Comparison of ENCODE assay signal across 8 cellular contexts in genomic region chr14:61694830-61695694, GRCh38. TPM values are rescaled to one million over a fixed set of nuclear protein-coding genes. Genes with fewer than 3 reads are reported as not detected.
DNase-seq lines count a peak whose midpoint lies in the region; ATAC-seq and TF ChIP-seq lines count a peak whose summit lies in the region.

Gene HIF1A (plus strand): TSS chr14:61695513. CDS start chr14:61695805, 292 bp downstream.

- no peaks in the 10 kb centered on the region for H3K36me3 ChIP-seq in cardiac muscle cell
- no peaks in the 10 kb centered on the region for H3K36me3 ChIP-seq in parathyroid adenoma (ENCODE audit: control insufficient read depth, insufficient read depth, low read length)
- H3K36me3 ChIP-seq in tibial nerve = no peaks in the 10 kb centered on the region

- H3K4me2 ChIP-seq in parathyroid adenoma (ENCODE audit: low read length) = peak within 1 kb of the TSS; percentile 89

- H3K4me3 ChIP-seq in GM12875 (ENCODE audit: low read depth, low read length) = peak within 1 kb of the TSS; percentile 94
- peak within 1 kb of the TSS; percentile 89 for H3K4me3 ChIP-seq in cardiac muscle cell
- peak within 1 kb of the TSS; percentile 79 for H3K4me3 ChIP-seq in parathyroid adenoma (ENCODE audit: low read depth, low read length)
- peak within 1 kb of the TSS; percentile 86 to 98 (median 92) for H3K4me3 ChIP-seq in tibial nerve

- H3K27ac ChIP-seq in adipose tissue (ENCODE audit: low read depth, low read length) (peak within 1 kb of the TSS; percentile 82), cardiac muscle cell (peak within 1 kb of the TSS; percentile 86), parathyroid adenoma (peak within 1 kb of the TSS; percentile 89), tibial nerve (peak within 1 kb of the TSS; percentile 95 to 98 (median 96))

- no peaks in the 10 kb centered on the region for H3K27me3 ChIP-seq in cardiac muscle cell
- H3K27me3 ChIP-seq in parathyroid adenoma (ENCODE audit: control insufficient read depth, insufficient read depth, low read length) = no peaks in the 10 kb centered on the region
- no peaks in the 10 kb centered on the region for H3K27me3 ChIP-seq in tibial nerve

- peak; percentile 96 for ATAC-seq in HG02798 (IDR thresholded peaks at IDR 0.05; ENCODE audit: poor library complexity, unreplicated experiment)

- peak; percentile 97 for DNase-seq in NCI-H1436 (lab: John Stamatoyannopoulos, UW)
- peak; percentile 95 for DNase-seq in T follicular helper cell (ENCODE audit: low read depth)
- DNase-seq in cardiac muscle cell (ENCODE audit: low read depth in 1 of 2, low spot score in 1 of 2) = peak; percentile 99 to 100
- DNase-seq in tibial nerve (ENCODE audit: low spot score in 2 of 2) = peak; percentile 87 to 91

- 0 out of 2 replicates have a peak, but pooled peaks have one; percentile 1 for TF ChIP-seq CTCF in GM12875 (IDR thresholded peaks at IDR 0.05; ENCODE audit: borderline replicate concordance, insufficient read depth, low read depth, low read length)
- TF ChIP-seq CTCF in cardiac muscle cell (IDR thresholded peaks at IDR 0.05; ENCODE audit: low read depth, low read length) = peak; percentile 41
- TF ChIP-seq CTCF in parathyroid adenoma (IDR thresholded peaks at IDR 0.05) = no peak
- TF ChIP-seq CTCF in tibial nerve (IDR thresholded peaks at IDR 0.05) = peak in 2 of 5 experiments; percentile 10 to 45

- H3K9me3 ChIP-seq in cardiac muscle cell (ENCODE audit: low read depth) = no peaks in the 10 kb centered on the region
- H3K9me3 ChIP-seq in parathyroid adenoma (ENCODE audit: control insufficient read depth, low read length) = no peaks in the 10 kb centered on the region
- H3K9me3 ChIP-seq in tibial nerve = no peaks in the 10 kb centered on the region

- WGBS in adipose tissue, 3 donors = 1% methylated on average over 51 to 68 of the region's 68 CpGs
- 2% methylated on average over 27 to 53 of the region's 68 CpGs for WGBS in tibial nerve, 2 donors

- peak; percentile 75 to 92 for TF ChIP-seq POLR2A in tibial nerve (IDR thresholded peaks at IDR 0.05)

- peak within 1 kb of the TSS; percentile 79 for H3K9ac ChIP-seq in parathyroid adenoma

- peak; percentile 95 to 96 for TF ChIP-seq EP300 in tibial nerve (IDR thresholded peaks at IDR 0.05)

- peak within 1 kb of the TSS; percentile 96 for H2AFZ ChIP-seq in parathyroid adenoma

- H3K4me1 ChIP-seq in cardiac muscle cell (ENCODE audit: low read depth) (peaks cover 33% of the 10 kb centered on the region), parathyroid adenoma (peaks cover 7% of the 10 kb centered on the region), tibial nerve (peaks cover 0 to 33% (median 11%) of the 10 kb centered on the region in 4 donors)

- H3K79me2 ChIP-seq in parathyroid adenoma = peaks cover 14% of the 10 kb centered on the region

RNA-seq across cellular contexts. Expression of gene HIF1A, which starts in this region (rescaled TPM):
- polyA plus RNA-seq in adipose tissue = 10 to 100 TPM; 14.9 to 83.4 (median 50.2) TPM
- 107 and 108 TPM in 2 replicates for total RNA-seq in cardiac muscle cell
- 119 and 166 TPM in 2 replicates for polyA plus RNA-seq in cardiac muscle cell
- total RNA-seq in tibial nerve = 10 to 100 TPM; 37.9 to 80.4 (median 59.4) TPM

Comparison
In these comparisons a context has a peak if more than half of its experiments do, and no peak if none do; other contexts are left out.
1. Peak in every context shown above with its lines: DNase-seq, ATAC-seq, H3K4me3 ChIP-seq and H3K27ac ChIP-seq.